Comparison of ENCODE assay signal across 7 cellular contexts in the genomic region with DNA sequence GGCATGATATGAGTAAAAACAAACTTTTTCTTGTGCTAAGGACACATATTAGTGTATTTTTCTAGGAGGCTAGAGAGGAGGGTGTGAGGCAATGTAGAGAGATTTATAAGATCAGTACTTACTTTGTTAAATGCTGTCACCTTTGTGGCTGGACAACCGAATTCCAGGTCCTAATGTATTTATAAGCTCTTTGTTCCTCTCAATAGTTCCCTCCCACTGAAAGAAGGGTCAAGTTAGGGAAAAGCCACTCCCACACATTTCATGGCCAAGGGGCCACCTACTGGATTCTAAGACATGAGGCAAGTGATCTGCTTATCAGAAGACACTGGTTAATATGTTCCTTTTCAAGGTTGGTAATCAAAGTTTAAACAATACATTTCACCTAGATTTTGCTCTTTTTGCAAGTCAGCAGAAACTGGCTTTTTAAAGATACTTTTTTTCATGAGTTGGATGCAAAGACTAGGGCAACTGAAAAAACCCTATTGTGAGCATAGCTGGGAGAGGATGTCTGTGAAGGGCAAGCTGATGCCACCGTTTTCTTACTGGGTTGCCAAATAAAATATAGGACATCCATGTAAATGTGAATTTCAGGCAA. TPM values are rescaled to one million over a fixed set of nuclear protein-coding genes. Genes with fewer than 3 reads are reported as not detected.
"Had no signal": no experiment of that assay in that cellular context is flagged by ENCODE, and none has a peak within 500 bp of the region (broad histone marks: within the 10 kb centered on the region; RNA-seq: fewer than 3 reads in every experiment).

A gene (minus strand): TSS at position 154 of the 595 bp plus-strand sequence. CDS start 5,528 bp downstream, outside the sequence.

RNA-seq across cellular contexts. Expression of the gene that starts here (rescaled TPM):
- total RNA-seq: activated B cell treated with CpG ODN at 0.5 μM for 24 hours; activated CD8-positive, alpha-beta T cell treated with anti-CD3 and anti-CD28 coated beads for 36 hours; activated T-cell treated with anti-CD3 and anti-CD28 coated beads, Interleukin-2, amount 50 U/mL, for 4 hours; astrocyte; cardiac muscle cell; esophagus muscularis mucosa; mesothelial cell of epicardium had no signal
